13 cellular contexts compared by ENCODE assay signal in the genomic region with DNA sequence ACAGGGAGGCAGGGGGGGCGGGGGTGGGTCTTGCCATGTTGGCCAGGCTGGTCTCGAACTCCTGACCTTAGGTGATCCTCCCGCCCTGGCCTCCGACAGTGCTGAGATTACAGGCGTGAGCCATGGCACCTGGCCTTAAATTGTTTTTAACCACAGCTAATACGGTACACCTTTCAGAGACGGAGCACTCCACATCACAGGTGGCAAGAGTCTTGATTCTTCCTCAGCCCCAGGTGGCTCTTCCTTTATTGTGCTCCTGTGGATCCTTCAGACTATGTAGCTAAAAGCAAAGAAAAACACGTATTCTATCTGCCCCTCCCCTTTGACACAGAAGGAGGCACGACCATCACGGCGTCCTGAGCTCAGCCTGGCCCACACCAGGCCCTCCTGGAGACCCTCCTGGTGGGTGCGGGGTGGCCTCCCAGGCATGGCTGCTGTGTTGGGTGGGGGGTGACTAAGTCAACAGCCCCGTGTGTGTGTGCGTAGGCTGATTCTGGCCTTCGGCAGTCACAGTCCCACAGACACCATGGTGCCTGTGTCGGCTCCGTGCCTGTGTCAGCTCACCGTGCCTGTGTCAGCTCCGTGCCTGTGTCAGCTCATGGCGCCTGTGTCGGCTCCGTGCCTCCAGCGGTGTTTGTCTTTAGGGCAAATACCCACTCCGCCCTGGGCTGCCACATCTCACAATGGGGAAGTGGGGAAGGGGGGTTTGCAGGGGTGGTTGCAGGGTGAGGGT. TPM values are rescaled to one million over a fixed set of nuclear protein-coding genes. Genes with fewer than 3 reads are reported as not detected.
"Had no signal": no experiment of that assay in that cellular context is flagged by ENCODE, and none has a peak within 500 bp of the region (broad histone marks: within the 10 kb centered on the region; RNA-seq: fewer than 3 reads in every experiment).

No MANE protein-coding gene starts in this region.

- H3K27ac ChIP-seq: brain microvascular endothelial cell, foreskin keratinocyte, uterus had no signal

- H3K9me3 ChIP-seq: uterus had no signal

- ATAC-seq: foreskin keratinocyte; stimulated activated memory B cell treated with anti-CD40 and anti-IgM and Interleukin-4, amounts not matched to agents 10 μg/mL and 1 μg/mL and 100 μg/mL, for 72 hours; T-helper 17 cell had no signal

- H3K4me3 ChIP-seq: uterus had no signal

- H3K4me1 ChIP-seq: foreskin keratinocyte, uterus had no signal

- H3K27me3 ChIP-seq: brain microvascular endothelial cell, foreskin keratinocyte, uterus had no signal

- H3K36me3 ChIP-seq: brain microvascular endothelial cell, uterus had no signal

- DNase-seq: activated CD4-positive, alpha-beta T cell treated with anti-CD3 and anti-CD28 coated beads, Interleukin-2, amount 10 ng/mL, durations not matched to agents 24 days and 14 days; activated CD8-positive, alpha-beta memory T cell treated with anti-CD3 and anti-CD28 coated beads, Interleukin-2, amount 50 U/mL, for 48 hours; activated naive CD8-positive, alpha-beta T cell treated with anti-CD3 and anti-CD28 coated beads, Interleukin-2, amount 10 ng/mL, durations not matched to agents 7 days and 5 days; brain microvascular endothelial cell; cortex of kidney; effector memory CD4-positive, alpha-beta T cell; foreskin keratinocyte; glutamatergic neuron; nephron progenitor cell; T-helper 17 cell; uterus had no signal

RNA-seq across cellular contexts. Expression of a gene that starts 14.7 kb away (rescaled TPM):
- total RNA-seq: activated naive CD8-positive, alpha-beta T cell treated with anti-CD3 and anti-CD28 coated beads, Interleukin-2, amount 10 ng/mL, durations not matched to agents 7 days and 5 days; T-helper 17 cell; uterus had no signal

RNA-seq across cellular contexts. Expression of a gene that starts 26.9 kb away (rescaled TPM):
- total RNA-seq: foreskin keratinocyte had no signal
- polyA plus RNA-seq: foreskin keratinocyte had no signal

RNA-seq across cellular contexts. Expression of a gene that starts 27.2 kb away (rescaled TPM):
- total RNA-seq: activated naive CD8-positive, alpha-beta T cell treated with anti-CD3 and anti-CD28 coated beads, Interleukin-2, amount 10 ng/mL, durations not matched to agents 7 days and 5 days; activated T-helper 1 cell treated with anti-CD3 and anti-CD28 coated beads, Interleukin-12 subunit alpha, Interleukin-12 subunit beta, Interleukin-2, Interleukin-4 antibody, amounts not matched to agents 30 ng/mL and 10 ng/mL and 1 ng/mL, durations not matched to agents 14 hours and 24 hours and 36 hours; foreskin keratinocyte; T-helper 17 cell; uterus had no signal
- polyA plus RNA-seq: foreskin keratinocyte had no signal
